31 cellular contexts compared by ENCODE assay signal in genomic region chr4:163415668-163416067, GRCh38. TPM values are rescaled to one million over a fixed set of nuclear protein-coding genes. Genes with fewer than 3 reads are reported as not detected.
DNase-seq lines count a peak whose midpoint lies in the region; ATAC-seq and TF ChIP-seq lines count a peak whose summit lies in the region.
"Had no signal": no experiment of that assay in that cellular context is flagged by ENCODE, and none has a peak within 500 bp of the region (broad histone marks: within the 10 kb centered on the region; RNA-seq: fewer than 3 reads in every experiment).

No MANE protein-coding gene starts in this region.

- H3K27me3 Mint-ChIP-seq in activated naive CD8-positive, alpha-beta T cell treated with anti-CD3 and anti-CD28 coated beads, Interleukin-2, amount 50 U/mL, for 24 hours, result peaks cover 2% of the 10 kb centered on the region

- no peak for TF ChIP-seq CTCF in A673 (conservative IDR thresholded peaks at IDR 0.05; ENCODE audit: low read depth, low read length)
- TF ChIP-seq CTCF in adrenal gland (IDR thresholded peaks at IDR 0.05), result no peak

- H3K27ac ChIP-seq in A673 (ENCODE audit: low read depth, low read length, poor library complexity, severe bottlenecking) (no peak overlapping the region), adrenal gland (no peak overlapping the region)
- H3K27ac ChIP-seq: 22Rv1, GM23248, RWPE1 had no signal

- ATAC-seq in GM21360 (IDR thresholded peaks at IDR 0.05; ENCODE audit: unreplicated experiment), result no peak
- no peak for ATAC-seq in activated naive CD8-positive, alpha-beta T cell treated with anti-CD3 and anti-CD28 coated beads, Interleukin-2, amount 50 U/mL, for 24 hours
- ATAC-seq: Panc1 had no signal

- BruUV-seq in A673 (replicated peaks; lab: Mats Ljungman, UMichigan), result no TSS peak

- H3K36me3 ChIP-seq in A673 (ENCODE audit: insufficient read depth, low read length, poor library complexity, severe bottlenecking) (no peaks in the 10 kb centered on the region), NT2/D1 (ENCODE audit: insufficient read depth, insufficient read length, low read length) (no peaks in the 10 kb centered on the region), adrenal gland (replicated peaks in 1 of 2) (no peaks in the 10 kb centered on the region)
- H3K36me3 ChIP-seq: BE2C had no signal

- intact Hi-C loops in A673 (cut with micrococcal nuclease; ENCODE audit: unreplicated experiment), result no loop called here
- intact Hi-C loops in adrenal gland (cut with DNase I), result no loop called here

- H3K9me3 Mint-ChIP-seq in activated naive CD8-positive, alpha-beta T cell treated with anti-CD3 and anti-CD28 coated beads, Interleukin-2, amount 50 U/mL, for 24 hours, result peaks cover 4% of the 10 kb centered on the region

- H3K27me3 ChIP-seq in A673 (replicated peaks; ENCODE audit: insufficient read depth, low read depth, low read length, poor library complexity), result no peaks in the 10 kb centered on the region
- H3K27me3 ChIP-seq in NT2/D1 (ENCODE audit: insufficient read depth, insufficient read length), result no peaks in the 10 kb centered on the region
- no peaks in the 10 kb centered on the region for H3K27me3 ChIP-seq in adrenal gland
- H3K27me3 ChIP-seq: BE2C had no signal

- TF ChIP-seq POLR2A in adrenal gland (IDR thresholded peaks at IDR 0.05), result no peak

- 51 to 60% (median 58%) methylated on average over 3 of the region's 3 CpGs for WGBS in adrenal gland, 4 donors

- H3K4me1 Mint-ChIP-seq in activated naive CD8-positive, alpha-beta T cell treated with anti-CD3 and anti-CD28 coated beads, Interleukin-2, amount 50 U/mL, for 24 hours, result no peaks in the 10 kb centered on the region
- H3K4me1 Mint-ChIP-seq: CD14-positive monocyte; CD8-positive, alpha-beta memory T cell had no signal

- no peak overlapping the region for H3K9ac ChIP-seq in NT2/D1 (ENCODE audit: insufficient read length, low read depth)
- H3K9ac ChIP-seq: GM23248 had no signal

- H3K9me3 ChIP-seq in A673 (ENCODE audit: low read depth, low read length, poor library complexity, severe bottlenecking) (no peaks in the 10 kb centered on the region), NT2/D1 (ENCODE audit: insufficient read depth, low read length) (peaks cover 18% of the 10 kb centered on the region; the same call in 1 of the 2 replicates), adrenal gland (replicated peaks in 1 of 3) (no peaks in the 10 kb centered on the region)
- H3K9me3 ChIP-seq: BE2C had no signal

- H3K4me1 ChIP-seq in A673 (ENCODE audit: insufficient read depth, low read length, poor library complexity, severe bottlenecking) (no peaks in the 10 kb centered on the region), NT2/D1 (ENCODE audit: insufficient read depth, insufficient read length) (no peaks in the 10 kb centered on the region), adrenal gland (replicated peaks in 1 of 2) (no peaks in the 10 kb centered on the region)
- H3K4me1 ChIP-seq: BE2C had no signal

- POLR2A ChIA-PET in A673 (lab: Charles Lee; ENCODE audit: low non-redundant PET), result no interaction called here

- H3K4me3 Mint-ChIP-seq in activated naive CD8-positive, alpha-beta T cell treated with anti-CD3 and anti-CD28 coated beads, Interleukin-2, amount 50 U/mL, for 24 hours, result no peak overlapping the region
- H3K4me3 Mint-ChIP-seq: CD14-positive monocyte; CD8-positive, alpha-beta memory T cell had no signal

- no peak overlapping the region for H3K27ac Mint-ChIP-seq in activated naive CD8-positive, alpha-beta T cell treated with anti-CD3 and anti-CD28 coated beads, Interleukin-2, amount 50 U/mL, for 24 hours
- H3K27ac Mint-ChIP-seq: CD14-positive monocyte; CD8-positive, alpha-beta memory T cell had no signal

- DNase-seq in A673 (ENCODE audit: low spot score) (peak; percentile 56), NT2/D1 (ENCODE audit: low read depth, low spot score) (peak; percentile 15), iPS DF 19.7 (ENCODE audit: low read depth, low spot score) (peak; percentile 33), iPS-NIHi7 (ENCODE audit: extremely low spot score) (peak; percentile 13), adrenal gland (no peak), medulla oblongata (ENCODE audit: extremely low spot score) (no peak)
- DNase-seq in activated naive CD8-positive, alpha-beta T cell treated with anti-CD3 and anti-CD28 coated beads, Interleukin-2, amount 50 U/mL, for 24 hours, result no peak
- DNase-seq: ACHN; BE2C; CD8-positive, alpha-beta memory T cell; DMS 273 treated with DMSO at 0.1 percent for 48 hours; DMS79; EL; GDM1; GM23248; HCEC 1CT; NCI-H1048; NCI-H1417; NCI-H1694; NCI-H2029 treated with DMSO at 0.1 percent for 48 hours; NCI-H2227 treated with DMSO at 0.1 percent for 48 hours; NCI-H510A; NCI-H69; SHP77 had no signal

- no peaks in the 10 kb centered on the region for H3K36me3 Mint-ChIP-seq in activated naive CD8-positive, alpha-beta T cell treated with anti-CD3 and anti-CD28 coated beads, Interleukin-2, amount 50 U/mL, for 24 hours (ENCODE audit: low read depth)
- H3K36me3 Mint-ChIP-seq: CD14-positive monocyte; CD8-positive, alpha-beta memory T cell had no signal

- H3K4me3 ChIP-seq in A673 (ENCODE audit: low read depth, low read length, poor library complexity, severe bottlenecking), result no peak overlapping the region
- no peak overlapping the region for H3K4me3 ChIP-seq in NT2/D1 (ENCODE audit: insufficient read length, low read depth)
- H3K4me3 ChIP-seq in adrenal gland, result no peak overlapping the region
- H3K4me3 ChIP-seq: GM23248 had no signal

- CTCF ChIA-PET in A673 (lab: Charles Lee), result interaction anchor here (0.6 kb wide), 1 partner anchor 134 kb away, joined by 4 read pairs; no protein-coding TSS in a partner anchor

RNA-seq across cellular contexts. Expression of gene TKTL2, which starts 57.9 kb away (rescaled TPM):
- total RNA-seq in A673 (2021) (not detected in 2 replicates), adrenal gland (not detected)
- polyA plus RNA-seq in adrenal gland, result not detected
- total RNA-seq: CD8-positive, alpha-beta memory T cell; GM23248; OCI-LY7; SK-MEL-5 had no signal
- polyA plus RNA-seq: CD14-positive monocyte; CD8-positive, alpha-beta memory T cell; GM23248 had no signal

Comparison
In these comparisons a context has a peak if more than half of its experiments do, and no peak if none do; other contexts are left out.
1. DNase-seq: peak in A673 (single experiment), NT2/D1 (single experiment), iPS DF 19.7 (single experiment) and iPS-NIHi7 (single experiment); none in adrenal gland (0 of 7), medulla oblongata (single experiment) and activated naive CD8-positive, alpha-beta T cell treated with anti-CD3 and anti-CD28 coated beads, Interleukin-2, amount 50 U/mL, for 24 hours (single experiment).